Comparison of ENCODE assay signal across 8 cellular contexts in genomic region chr6:16511723-16512584, GRCh38.
DNase-seq lines count a peak whose midpoint lies in the region; ATAC-seq and TF ChIP-seq lines count a peak whose summit lies in the region.

No MANE protein-coding gene starts in this region.

- H3K27ac Mint-ChIP-seq in CD8-positive, alpha-beta memory T cell: peak overlapping the region; percentile 47 to 93 (median 87)

- intact Hi-C loops in body of pancreas (cut with DNase I): no loop called here
- intact Hi-C loops in psoas muscle (cut with DNase I): loop anchor here (5.0 kb wide), 2 partner anchors 250 to 260 kb away; partner anchors contain the start of gene ATXN1 (in 1 of the 2)

- no peak overlapping the region for H3K27ac ChIP-seq in CD8-positive, alpha-beta memory T cell (ENCODE audit: low read depth, low read length)
- peak overlapping the region in 1 of 4 donors; percentile 13 for H3K27ac ChIP-seq in body of pancreas
- H3K27ac ChIP-seq in psoas muscle: no peak overlapping the region

- TF ChIP-seq POLR2A in body of pancreas (IDR thresholded peaks at IDR 0.05): no peak

- H3K9me3 ChIP-seq in CD8-positive, alpha-beta memory T cell (ENCODE audit: low read length): no peaks in the 10 kb centered on the region
- no peaks in the 10 kb centered on the region for H3K9me3 ChIP-seq in body of pancreas
- no peaks in the 10 kb centered on the region for H3K9me3 ChIP-seq in psoas muscle

- H3K9me3 Mint-ChIP-seq in CD8-positive, alpha-beta memory T cell: no peaks in the 10 kb centered on the region

- peaks cover 0 to 26% (median 12%) of the 10 kb centered on the region in 3 donors for H3K36me3 Mint-ChIP-seq in CD8-positive, alpha-beta memory T cell

- CTCF ChIA-PET in CD8-positive, alpha-beta memory T cell (lab: Charles Lee): interaction anchor here (0.7 to 5.2 kb wide), 21 partner anchors 8 to 267 kb away, joined by 3 to 28 read pairs (median 3); partner anchors contain the start of gene ATXN1

- DNase-seq in CD8-positive, alpha-beta memory T cell: peak in 2 of 5 donors; percentile 47 to 58
- DNase-seq in NCI-H1417 treated with DMSO at 0.1 percent for 48 hours (lab: John Stamatoyannopoulos, UW) (peak; percentile 4), body of pancreas (peak; percentile 33 to 80 (median 54)), SIG-M5 (lab: John Stamatoyannopoulos, UW) (no peak), NCI-H2196 treated with DMSO at 0.1 percent for 48 hours (lab: John Stamatoyannopoulos, UW; ENCODE audit: unreplicated experiment) (no peak), psoas muscle (no peak), NCI-H128 (lab: John Stamatoyannopoulos, UW; ENCODE audit: unreplicated experiment) (no peak)

- peak; percentile 74 for ATAC-seq in GM21528 (IDR thresholded peaks at IDR 0.05; ENCODE audit: low FRiP score, unreplicated experiment)
- peak; percentile 27 for ATAC-seq in body of pancreas
- ATAC-seq in psoas muscle: no peak

- H3K4me3 Mint-ChIP-seq in CD8-positive, alpha-beta memory T cell: peak overlapping the region in 5 of 7 donors; percentile 25 to 56 (median 51)

- POLR2A ChIA-PET in CD8-positive, alpha-beta memory T cell (lab: Charles Lee): interaction anchor here (0.6 to 1.0 kb wide), 2 partner anchors 11 to 26 kb away, joined by 3 to 5 read pairs; no protein-coding TSS in a partner anchor

- H3K4me1 ChIP-seq in CD8-positive, alpha-beta memory T cell (ENCODE audit: insufficient read depth, low read length): peaks cover 33% of the 10 kb centered on the region
- peaks cover 18% of the 10 kb centered on the region for H3K4me1 ChIP-seq in body of pancreas
- peaks cover 41% of the 10 kb centered on the region for H3K4me1 ChIP-seq in psoas muscle

- H3K4me1 Mint-ChIP-seq in CD8-positive, alpha-beta memory T cell: peaks cover 38 to 67% (median 64%) of the 10 kb centered on the region in 3 donors

- H3K27me3 ChIP-seq in CD8-positive, alpha-beta memory T cell (ENCODE audit: insufficient read depth, low read length, poor library complexity, severe bottlenecking): no peaks in the 10 kb centered on the region
- H3K27me3 ChIP-seq in body of pancreas (no peaks in the 10 kb centered on the region), psoas muscle (ENCODE audit: insufficient read depth in 3 of 3, low read length in 2 of 3) (no peaks in the 10 kb centered on the region)

- no peak for TF ChIP-seq CTCF in body of pancreas (IDR thresholded peaks at IDR 0.05)
- no peak for TF ChIP-seq CTCF in psoas muscle (IDR thresholded peaks at IDR 0.05)

- H3K27me3 Mint-ChIP-seq in CD8-positive, alpha-beta memory T cell: no peaks in the 10 kb centered on the region

- no peaks in the 10 kb centered on the region for H3K36me3 ChIP-seq in CD8-positive, alpha-beta memory T cell (ENCODE audit: insufficient read depth, low read length)
- no peaks in the 10 kb centered on the region for H3K36me3 ChIP-seq in body of pancreas (replicated peaks in 1 of 2; ENCODE audit: insufficient read depth in 1 of 2, low read depth in 2 of 2)
- H3K36me3 ChIP-seq in psoas muscle (ENCODE audit: insufficient read depth in 1 of 2, low read depth in 1 of 2): no peaks in the 10 kb centered on the region

- 38 to 47% methylated on average over 9 to 10 of the region's 10 CpGs for WGBS in body of pancreas, 2 donors
- 57 to 59% (median 57%) methylated on average over 10 of the region's 10 CpGs for WGBS in psoas muscle, 3 donors

- H3K4me3 ChIP-seq in CD8-positive, alpha-beta memory T cell (ENCODE audit: low read length): no peak overlapping the region
- no peak overlapping the region for H3K4me3 ChIP-seq in body of pancreas
- no peak overlapping the region for H3K4me3 ChIP-seq in psoas muscle

Comparison
In these comparisons a context has a peak if more than half of its experiments do, and no peak if none do; other contexts are left out.
1. DNase-seq: peak in NCI-H1417 treated with DMSO at 0.1 percent for 48 hours (single experiment) and body of pancreas (4 of 4); none in SIG-M5 (single experiment), NCI-H2196 treated with DMSO at 0.1 percent for 48 hours (single experiment), psoas muscle (0 of 2) and NCI-H128 (single experiment).
2. ATAC-seq: peak in GM21528 (single experiment) and body of pancreas (single experiment); none in psoas muscle (0 of 4).